Comparison of ENCODE assay signal across 14 cellular contexts in the genomic region with DNA sequence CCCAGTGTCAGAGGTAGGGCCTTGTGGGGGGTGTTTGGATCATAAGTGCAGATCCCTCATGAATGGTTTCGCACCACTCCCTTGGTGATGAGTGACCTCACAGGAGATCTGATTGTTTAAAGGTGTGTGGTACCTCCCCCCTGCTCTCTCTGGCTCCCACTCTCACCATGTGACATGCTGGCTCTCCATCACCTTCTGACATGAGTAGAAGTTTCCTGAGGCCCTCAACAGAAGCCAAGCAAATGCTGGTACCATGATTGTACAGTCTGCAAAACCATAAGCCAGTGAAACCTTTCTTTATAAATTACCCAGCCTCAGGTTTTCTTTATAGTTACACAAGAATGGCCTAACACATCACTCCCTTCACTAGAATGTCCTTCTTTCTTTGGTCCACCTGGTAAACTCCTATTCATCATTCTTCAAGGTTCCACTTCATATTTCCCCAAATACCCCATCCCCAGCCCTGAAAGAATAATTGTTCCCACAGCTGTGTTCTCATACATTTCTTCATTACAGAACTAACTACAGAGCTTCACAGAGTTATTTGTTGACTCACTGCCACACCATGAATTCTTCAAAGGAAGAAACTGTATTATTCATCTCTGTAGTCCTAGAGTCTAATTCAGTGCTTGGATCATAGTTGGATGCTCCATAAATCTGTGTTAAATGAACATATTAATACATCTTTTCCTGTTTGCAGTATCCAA.
DNase-seq lines count a peak whose midpoint lies in the region; ATAC-seq and TF ChIP-seq lines count a peak whose summit lies in the region.
"Had no signal": no experiment of that assay in that cellular context is flagged by ENCODE, and none has a peak within 500 bp of the region (broad histone marks: within the 10 kb centered on the region; RNA-seq: fewer than 3 reads in every experiment).

No MANE protein-coding gene starts in this region.

- 100% methylated on average over 1 of the region's 1 CpG for WGBS in GM23248 (ENCODE audit: low coverage in 1 of 2, low lambda C conversion rate in 2 of 2, missing lambda C conversion rate in 2 of 2), 2 experiments

- H3K27me3 Mint-ChIP-seq in activated naive CD8-positive, alpha-beta T cell treated with anti-CD3 and anti-CD28 coated beads, Interleukin-2, amount 50 U/mL, for 24 hours: no peaks in the 10 kb centered on the region
- H3K27me3 Mint-ChIP-seq in osteocyte (ENCODE audit: unreplicated experiment): no peaks in the 10 kb centered on the region

- no peaks in the 10 kb centered on the region for H3K9me3 ChIP-seq in GM23248 (ENCODE audit: low read depth)
- H3K9me3 ChIP-seq: ascending aorta, upper lobe of left lung had no signal

- H3K36me3 Mint-ChIP-seq in activated naive CD8-positive, alpha-beta T cell treated with anti-CD3 and anti-CD28 coated beads, Interleukin-2, amount 50 U/mL, for 24 hours (ENCODE audit: low read depth): peaks cover 10% of the 10 kb centered on the region
- peaks cover 35% of the 10 kb centered on the region for H3K36me3 Mint-ChIP-seq in osteocyte (ENCODE audit: unreplicated experiment)

- CTCF ChIA-PET in HEK293T (lab: Yijun Ruan, JAX): no interaction called here

- POLR2A ChIA-PET in HEK293T (lab: Yijun Ruan, JAX): no interaction called here

- H3K79me2 ChIP-seq in GM23248 (ENCODE audit: insufficient read depth): no peaks in the 10 kb centered on the region

- H3K4me3 Mint-ChIP-seq in activated naive CD8-positive, alpha-beta T cell treated with anti-CD3 and anti-CD28 coated beads, Interleukin-2, amount 50 U/mL, for 24 hours: no peak overlapping the region
- H3K4me3 Mint-ChIP-seq in osteocyte (ENCODE audit: unreplicated experiment): no peak overlapping the region
- H3K4me3 Mint-ChIP-seq: neural progenitor cell had no signal

- DNase-seq in activated CD4-positive, alpha-beta T cell treated with anti-CD3 and anti-CD28 coated beads for 48 hours: peak; percentile 45
- DNase-seq in activated CD4-positive, alpha-beta T cell treated with anti-CD3 and anti-CD28 coated beads for 4 hours: no peak
- peak; percentile 76 for DNase-seq in GM23248
- DNase-seq in activated naive CD8-positive, alpha-beta T cell treated with anti-CD3 and anti-CD28 coated beads, Interleukin-2, amount 50 U/mL, for 24 hours: no peak
- no peak for DNase-seq in osteocyte (ENCODE audit: extremely low spot score, unreplicated experiment)
- no peak for DNase-seq in HEK293T (ENCODE audit: extremely low spot score)
- DNase-seq in NCI-H128 (lab: John Stamatoyannopoulos, UW; ENCODE audit: unreplicated experiment): no peak
- no peak for DNase-seq in NCI-H2171 (lab: John Stamatoyannopoulos, UW)
- DNase-seq: activated CD4-positive, alpha-beta T cell treated with anti-CD3 and anti-CD28 coated beads, Interleukin-2, amount 50 U/mL, for 1 hour; glutamatergic neuron; upper lobe of left lung had no signal

- peak overlapping the region; percentile 22 for H3K4me2 ChIP-seq in GM23248 (ENCODE audit: unreplicated experiment)
- H3K4me2 ChIP-seq: neural progenitor cell had no signal

- H3K4me1 ChIP-seq in GM23248 (ENCODE audit: insufficient read depth): peaks cover 40% of the 10 kb centered on the region
- H3K4me1 ChIP-seq: neural progenitor cell had no signal

- no peaks in the 10 kb centered on the region for H3K9me2 ChIP-seq in GM23248 (ENCODE audit: insufficient read depth)

- peaks cover 32% of the 10 kb centered on the region for H3F3A ChIP-seq in GM23248 (ENCODE audit: insufficient read depth)

- H3K9ac ChIP-seq in GM23248: no peak overlapping the region
- H3K9ac ChIP-seq: neural progenitor cell had no signal

- H2AFZ ChIP-seq in GM23248: no peak overlapping the region
- H2AFZ ChIP-seq: neural progenitor cell had no signal

- peaks cover 81% of the 10 kb centered on the region for H3K4me1 Mint-ChIP-seq in activated naive CD8-positive, alpha-beta T cell treated with anti-CD3 and anti-CD28 coated beads, Interleukin-2, amount 50 U/mL, for 24 hours
- H3K4me1 Mint-ChIP-seq in osteocyte (ENCODE audit: unreplicated experiment): peaks cover 35% of the 10 kb centered on the region
- H3K4me1 Mint-ChIP-seq: neural progenitor cell had no signal

- peaks cover 13% of the 10 kb centered on the region for H3K9me3 Mint-ChIP-seq in activated naive CD8-positive, alpha-beta T cell treated with anti-CD3 and anti-CD28 coated beads, Interleukin-2, amount 50 U/mL, for 24 hours
- peaks cover 3% of the 10 kb centered on the region for H3K9me3 Mint-ChIP-seq in osteocyte (ENCODE audit: unreplicated experiment)
- H3K9me3 Mint-ChIP-seq: neural progenitor cell had no signal

- no peak for TF ChIP-seq CTCF in osteocyte (IDR thresholded peaks at IDR 0.05)

- H3K27ac ChIP-seq in GM23248: peak overlapping the region; percentile 11; the same call in 1 of the 2 replicates
- H3K27ac ChIP-seq: ascending aorta, neural progenitor cell, SK-N-MC, upper lobe of left lung had no signal

- no peaks in the 10 kb centered on the region for H3K27me3 ChIP-seq in GM23248 (replicated peaks; ENCODE audit: insufficient read depth)
- H3K27me3 ChIP-seq: ascending aorta, neural progenitor cell, upper lobe of left lung had no signal

- no peaks in the 10 kb centered on the region for H3K36me3 ChIP-seq in GM23248 (ENCODE audit: low read depth)
- H3K36me3 ChIP-seq: ascending aorta, neural progenitor cell had no signal

- H3K27ac Mint-ChIP-seq in activated naive CD8-positive, alpha-beta T cell treated with anti-CD3 and anti-CD28 coated beads, Interleukin-2, amount 50 U/mL, for 24 hours: peak overlapping the region; percentile 66
- peak overlapping the region; percentile 38 for H3K27ac Mint-ChIP-seq in osteocyte (ENCODE audit: unreplicated experiment)
- H3K27ac Mint-ChIP-seq: neural progenitor cell had no signal

- peak; percentile 73 for ATAC-seq in activated naive CD8-positive, alpha-beta T cell treated with anti-CD3 and anti-CD28 coated beads, Interleukin-2, amount 50 U/mL, for 24 hours

- no peak overlapping the region for H3K4me3 ChIP-seq in GM23248
- H3K4me3 ChIP-seq: ascending aorta, neural progenitor cell, SK-N-MC, upper lobe of left lung had no signal

- no peaks in the 10 kb centered on the region for H4K20me1 ChIP-seq in GM23248 (ENCODE audit: insufficient read depth)

- in situ Hi-C loops in GM23248 (cut with MboI): no loop called here

TF ChIP-seq in HEK293T, 16 proteins besides CTCF, POLR2A, EP300 and RAD21:
- TF ChIP-seq FOXM1 (IDR thresholded peaks at IDR 0.05; ENCODE audit: borderline replicate concordance): no peak
- TF ChIP-seq, protein P1, sequence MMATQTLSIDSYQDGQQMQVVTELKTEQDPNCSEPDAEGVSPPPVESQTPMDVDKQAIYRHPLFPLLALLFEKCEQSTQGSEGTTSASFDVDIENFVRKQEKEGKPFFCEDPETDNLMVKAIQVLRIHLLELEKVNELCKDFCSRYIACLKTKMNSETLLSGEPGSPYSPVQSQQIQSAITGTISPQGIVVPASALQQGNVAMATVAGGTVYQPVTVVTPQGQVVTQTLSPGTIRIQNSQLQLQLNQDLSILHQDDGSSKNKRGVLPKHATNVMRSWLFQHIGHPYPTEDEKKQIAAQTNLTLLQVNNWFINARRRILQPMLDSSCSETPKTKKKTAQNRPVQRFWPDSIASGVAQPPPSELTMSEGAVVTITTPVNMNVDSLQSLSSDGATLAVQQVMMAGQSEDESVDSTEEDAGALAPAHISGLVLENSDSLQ (IDR thresholded peaks at IDR 0.05): no peak
- TF ChIP-seq HDGF (IDR thresholded peaks at IDR 0.05; ENCODE audit: borderline replicate concordance): no peak
- no peak for TF ChIP-seq L3MBTL2 (conservative IDR thresholded peaks at IDR 0.05)
- no peak for TF ChIP-seq FOXA1 (IDR thresholded peaks at IDR 0.05)
- TF ChIP-seq NFRKB (IDR thresholded peaks at IDR 0.05): no peak
- no peak for TF ChIP-seq LEF1 (IDR thresholded peaks at IDR 0.05; ENCODE audit: borderline replicate concordance)
- TF ChIP-seq SP1 (IDR thresholded peaks at IDR 0.05): no peak
- no peak for TF ChIP-seq FOXK2 (IDR thresholded peaks at IDR 0.05)
- TF ChIP-seq ARNT (IDR thresholded peaks at IDR 0.05): no peak
- TF ChIP-seq BHLHE40 (IDR thresholded peaks at IDR 0.05; ENCODE audit: borderline replicate concordance): no peak
- no peak for TF ChIP-seq SUZ12 (IDR thresholded peaks at IDR 0.05)
- TF ChIP-seq ELF4 (IDR thresholded peaks at IDR 0.05): no peak
- TF ChIP-seq TARDBP (IDR thresholded peaks at IDR 0.05): no peak
- TF ChIP-seq CTBP1 (IDR thresholded peaks at IDR 0.05; ENCODE audit: borderline replicate concordance): no peak

Comparison
In these comparisons a context has a peak if more than half of its experiments do, and no peak if none do; other contexts are left out.
1. DNase-seq: peak in activated CD4-positive, alpha-beta T cell treated with anti-CD3 and anti-CD28 coated beads for 48 hours (single experiment) and GM23248 (single experiment); none in activated CD4-positive, alpha-beta T cell treated with anti-CD3 and anti-CD28 coated beads for 4 hours (0 of 2), activated naive CD8-positive, alpha-beta T cell treated with anti-CD3 and anti-CD28 coated beads, Interleukin-2, amount 50 U/mL, for 24 hours (single experiment), osteocyte (single experiment), HEK293T (single experiment), NCI-H128 (single experiment) and NCI-H2171 (single experiment).